Comparison of ENCODE assay signal across 8 cellular contexts in the genomic region with DNA sequence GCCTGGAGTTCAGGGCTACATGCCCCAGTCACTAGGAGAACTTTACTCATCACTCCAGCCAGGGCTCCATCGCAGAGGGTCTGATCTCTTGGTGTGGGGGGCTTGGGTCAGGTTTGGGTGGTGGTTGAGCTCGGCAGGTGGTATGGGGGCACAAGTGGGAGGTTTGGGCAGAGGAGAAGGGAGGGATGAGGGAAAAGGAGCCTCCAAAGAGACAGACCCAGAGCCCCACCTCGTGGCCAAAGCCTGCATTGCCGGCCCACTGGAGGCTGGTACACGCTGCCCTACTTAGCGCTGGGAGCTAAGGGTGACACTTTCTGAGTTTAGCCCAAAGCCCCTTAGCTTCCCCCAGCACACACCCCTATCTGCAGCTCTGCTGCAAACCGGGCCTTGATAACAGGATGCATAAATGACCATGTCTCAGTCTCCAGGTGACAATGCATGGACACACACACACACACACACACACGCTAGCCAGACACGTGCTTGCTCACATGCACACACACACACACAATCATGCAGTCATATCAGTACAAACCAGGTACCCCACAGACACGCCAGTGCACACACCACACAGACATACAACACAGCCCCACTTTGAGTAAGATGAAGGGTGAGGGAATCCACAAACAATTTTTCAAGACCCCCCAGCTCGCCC. TPM values are rescaled to one million over a fixed set of nuclear protein-coding genes. Genes with fewer than 3 reads are reported as not detected.
DNase-seq lines count a peak whose midpoint lies in the region; ATAC-seq, FAIRE-seq and TF ChIP-seq lines count a peak whose summit lies in the region.

No MANE protein-coding gene starts in this region.

- H3K27me3 Mint-ChIP-seq in CD8-positive, alpha-beta T cell (ENCODE audit: low read depth) = peaks cover 38% of the 10 kb centered on the region

- POLR2A ChIA-PET in CD8-positive, alpha-beta T cell (lab: Charles Lee) = interaction anchor here (1.0 to 3.5 kb wide), 2 partner anchors 16 to 17 kb away, joined by 3 to 19 read pairs; a partner anchor contains a TSS

- H3K4me1 ChIP-seq in CD8-positive, alpha-beta T cell (ENCODE audit: insufficient read depth, low read length) = peaks cover 6% of the 10 kb centered on the region

- peaks cover 17% of the 10 kb centered on the region for H3K27me3 ChIP-seq in CD8-positive, alpha-beta T cell (ENCODE audit: insufficient read depth, low read length)

- no peak overlapping the region for H3K27ac Mint-ChIP-seq in CD8-positive, alpha-beta T cell

- no peaks in the 10 kb centered on the region for H3K9me3 ChIP-seq in CD8-positive, alpha-beta T cell (ENCODE audit: low read length)

- no peaks in the 10 kb centered on the region for H3K9me3 Mint-ChIP-seq in CD8-positive, alpha-beta T cell

- H3K36me3 Mint-ChIP-seq in CD8-positive, alpha-beta T cell = no peaks in the 10 kb centered on the region

- no peak overlapping the region for H3K27ac ChIP-seq in CD8-positive, alpha-beta T cell (ENCODE audit: low read depth, low read length)

- FAIRE-seq in urothelium cell line (lab: Jason Lieb, UNC) = peak; percentile 85

- H3K4me3 ChIP-seq in CD8-positive, alpha-beta T cell (ENCODE audit: low read depth, low read length) = no peak overlapping the region
- no peak overlapping the region for H3K4me3 ChIP-seq in HFF-Myc (replicated peaks; ENCODE audit: low read depth, low read length)

- no peaks in the 10 kb centered on the region for H3K36me3 ChIP-seq in CD8-positive, alpha-beta T cell (ENCODE audit: insufficient read depth, low read length)

- CTCF ChIA-PET in CD8-positive, alpha-beta T cell (lab: Charles Lee) = interaction anchor here (0.6 to 7.0 kb wide), 30 partner anchors 10 to 710 kb away, joined by 3 to 222 read pairs (median 4); a partner anchor contains a TSS

- TF ChIP-seq CTCF in CD8-positive, alpha-beta T cell (IDR thresholded peaks at IDR 0.05) = no peak
- peak; percentile 95 for TF ChIP-seq CTCF in HFF-Myc (IDR thresholded peaks at IDR 0.05; ENCODE audit: low read depth, low read length, missing control alignments)

- intact Hi-C loops in CD8-positive, alpha-beta T cell (cut with DNase I, micrococcal nuclease) = loop anchor here (1.0 to 5.0 kb wide), 4 partner anchors 15 to 452 kb away; a partner anchor contains a TSS
- intact Hi-C loops in posterior cingulate gyrus (cut with DNase I) = loop anchor here (1.0 kb wide), 1 partner anchor 20 kb away; no protein-coding TSS in a partner anchor

- peak; percentile 64 for ATAC-seq in CD8-positive, alpha-beta T cell
- ATAC-seq in GM19328 (IDR thresholded peaks at IDR 0.05; ENCODE audit: unreplicated experiment) = no peak

- DNase-seq in CD8-positive, alpha-beta T cell = peak; percentile 60 to 87 (median 70)
- DNase-seq in HFF-Myc (ENCODE audit: extremely low read depth, low read depth) (no peak), RPMI8226 (peak; percentile 58), glomerular visceral epithelial cell (ENCODE audit: extremely low spot score) (peak; percentile 75), posterior cingulate gyrus (peak; percentile 67 to 97 (median 91)), urothelium cell line (ENCODE audit: low spot score) (peak; percentile 66)
- peak; percentile 74 for DNase-seq in activated naive CD4-positive, alpha-beta T cell treated with Interleukin-2 at 50 U/mL for 16 hours

- no peak overlapping the region for H3K4me3 Mint-ChIP-seq in CD8-positive, alpha-beta T cell

- H3K4me1 Mint-ChIP-seq in CD8-positive, alpha-beta T cell (ENCODE audit: low read depth) = peaks cover 13% of the 10 kb centered on the region

RNA-seq across cellular contexts. Expression of a gene that starts 14.7 kb away (rescaled TPM):
- total RNA-seq in CD8-positive, alpha-beta T cell = 10 to 100 TPM in 1 of 2 experiments, 1 to 10 TPM in 1; 9.2 to 10.5 TPM

RNA-seq across cellular contexts. Expression of a gene that starts 16.6 kb away (rescaled TPM):
- 1 to 10 TPM in 1 of 2 experiments, under 1 TPM in 1; 0.95 to 1.7 TPM for total RNA-seq in CD8-positive, alpha-beta T cell

RNA-seq across cellular contexts. Expression of a gene that starts 16.7 kb away (rescaled TPM):
- total RNA-seq in CD8-positive, alpha-beta T cell = 10 to 100 TPM; 38.1 to 39.3 TPM

RNA-seq across cellular contexts. Expression of a gene that starts 27.0 kb away (rescaled TPM):
- 1 to 10 TPM; 4.6 to 4.7 TPM for total RNA-seq in CD8-positive, alpha-beta T cell

RNA-seq across cellular contexts. Expression of a gene that starts 27.1 kb away (rescaled TPM):
- total RNA-seq in CD8-positive, alpha-beta T cell = 10 to 100 TPM; 28.3 to 28.4 TPM
